In genomic region chr10:63759335-63759734, GRCh38 we compare ENCODE assay signal across 27 cellular contexts.
"Had no signal": no experiment of that assay in that cellular context is flagged by ENCODE, and none has a peak within 500 bp of the region (broad histone marks: within the 10 kb centered on the region; RNA-seq: fewer than 3 reads in every experiment).

No MANE protein-coding gene starts in this region.

- FAIRE-seq: endothelial cell of umbilical vein, islet of Langerhans, urothelium cell line had no signal

- H3K4me1 ChIP-seq: colonic mucosa, foreskin keratinocyte, lower lobe of right lung had no signal

- DNase-seq: colonic mucosa; dermis blood vessel endothelial cell; effector CD4-positive, alpha-beta T cell; endodermal cell; erythroblast; foreskin keratinocyte; head of caudate nucleus; hypothalamus; kidney glomerular epithelial cell; lower lobe of right lung; naive B cell; psoas muscle; retina; sigmoid colon; stimulated activated CD4-positive, alpha-beta T cell treated with anti-CD3 and anti-CD28 coated beads, Interleukin-2, amount 100 ng/mL, for 24 hours; stimulated activated CD4-positive, alpha-beta T cell treated with anti-CD3 and anti-CD28 coated beads, Interleukin-4, amount 100 ng/mL, for 4 hours; stimulated activated naive B cell treated with anti-CD40 and anti-IgM and Interleukin-4, amounts not matched to agents 10 μg/mL and 1 μg/mL and 100 μg/mL, for 72 hours; stimulated activated naive CD8-positive, alpha-beta T cell treated with anti-CD3 and anti-CD28 coated beads, Interleukin-15, amount 100 ng/mL, for 72 hours; substantia nigra had no signal

- H3K36me3 ChIP-seq: colonic mucosa, lower lobe of right lung, sigmoid colon had no signal

- H3K27ac ChIP-seq: colonic mucosa, foreskin keratinocyte, lower lobe of right lung had no signal

- H3K9me3 Mint-ChIP-seq: endodermal cell; memory B cell; mesothelial cell of epicardium; nephron; stimulated activated naive B cell treated with anti-CD40 and anti-IgM and Interleukin-4, amounts not matched to agents 10 μg/mL and 1 μg/mL and 100 μg/mL, for 72 hours; stimulated activated naive CD8-positive, alpha-beta T cell treated with anti-CD3 and anti-CD28 coated beads, Interleukin-15, amount 100 ng/mL, for 72 hours had no signal

- H3K4me3 Mint-ChIP-seq: endodermal cell; memory B cell; mesothelial cell of epicardium; naive B cell; nephron; stimulated activated naive B cell treated with anti-CD40 and anti-IgM and Interleukin-4, amounts not matched to agents 10 μg/mL and 1 μg/mL and 100 μg/mL, for 72 hours; stimulated activated naive CD8-positive, alpha-beta T cell treated with anti-CD3 and anti-CD28 coated beads, Interleukin-15, amount 100 ng/mL, for 72 hours had no signal

- H3K36me3 Mint-ChIP-seq: memory B cell; mesothelial cell of epicardium; naive B cell; stimulated activated naive B cell treated with anti-CD40 and anti-IgM and Interleukin-4, amounts not matched to agents 10 μg/mL and 1 μg/mL and 100 μg/mL, for 72 hours had no signal

- ATAC-seq: foreskin keratinocyte; left lobe of liver; lower lobe of right lung; stimulated activated naive B cell treated with anti-CD40 and anti-IgM and Interleukin-4, amounts not matched to agents 10 μg/mL and 1 μg/mL and 100 μg/mL, for 72 hours; stimulated activated naive CD8-positive, alpha-beta T cell treated with anti-CD3 and anti-CD28 coated beads, Interleukin-15, amount 100 ng/mL, for 72 hours had no signal

- H3K27me3 ChIP-seq: colonic mucosa, sigmoid colon had no signal

- H3K4me1 Mint-ChIP-seq: memory B cell; naive B cell; stimulated activated naive B cell treated with anti-CD40 and anti-IgM and Interleukin-4, amounts not matched to agents 10 μg/mL and 1 μg/mL and 100 μg/mL, for 72 hours; stimulated activated naive CD8-positive, alpha-beta T cell treated with anti-CD3 and anti-CD28 coated beads, Interleukin-15, amount 100 ng/mL, for 72 hours had no signal

- H3K27ac Mint-ChIP-seq: endodermal cell; memory B cell; mesothelial cell of epicardium; nephron; stimulated activated naive B cell treated with anti-CD40 and anti-IgM and Interleukin-4, amounts not matched to agents 10 μg/mL and 1 μg/mL and 100 μg/mL, for 72 hours had no signal

- H3K4me3 ChIP-seq: colonic mucosa, lower lobe of right lung, psoas muscle, sigmoid colon, skin epidermis had no signal

- H3K9me3 ChIP-seq: colonic mucosa, lower lobe of right lung, psoas muscle had no signal
